Comparison of ENCODE assay signal across 1 cellular context in genomic region chr16:75113541-75114121, GRCh38.
TF ChIP-seq lines count a peak whose summit lies in the region.

No MANE protein-coding gene starts in this region.

TF ChIP-seq in SK-N-SH treated with all-trans-retinoic acid at 6 μM for 48 hours, 23 proteins besides CTCF, POLR2A, EP300 and RAD21 (continued from another document):
- TF ChIP-seq CSRNP3 (CRISPR knock-in tag; IDR thresholded peaks at IDR 0.05), result no peak
- no peak for TF ChIP-seq ZNF70 (CRISPR knock-in tag; IDR thresholded peaks at IDR 0.05)
- no peak for TF ChIP-seq BACH2 (CRISPR knock-in tag; IDR thresholded peaks at IDR 0.05; ENCODE audit: borderline replicate concordance)
- TF ChIP-seq SNAI2 (CRISPR knock-in tag; IDR thresholded peaks at IDR 0.05), result no peak
- no peak for TF ChIP-seq ZFP3 (CRISPR knock-in tag; IDR thresholded peaks at IDR 0.05)
